Comparison of ENCODE assay signal across 15 cellular contexts in genomic region chr6:117448011-117448410, GRCh38. TPM values are rescaled to one million over a fixed set of nuclear protein-coding genes. Genes with fewer than 3 reads are reported as not detected.
DNase-seq lines count a peak whose midpoint lies in the region; ATAC-seq and TF ChIP-seq lines count a peak whose summit lies in the region.
"Had no signal": no experiment of that assay in that cellular context is flagged by ENCODE, and none has a peak within 500 bp of the region (broad histone marks: within the 10 kb centered on the region; RNA-seq: fewer than 3 reads in every experiment).

No MANE protein-coding gene starts in this region.

- DNase-seq in A172 (ENCODE audit: low spot score) = peak; percentile 31
- peak; percentile 38 to 79 for DNase-seq in NCI-H526 (lab: John Stamatoyannopoulos, UW)
- peak; percentile 12 for DNase-seq in cerebellar cortex (ENCODE audit: low spot score)
- DNase-seq in mesothelial cell of epicardium (ENCODE audit: low spot score in 2 of 2, unreplicated experiment in 2 of 2) = no peak
- DNase-seq in MG63 = no peak
- DNase-seq in body of pancreas = no peak
- DNase-seq in CD8-positive, alpha-beta T cell = no peak
- no peak for DNase-seq in stimulated activated naive CD8-positive, alpha-beta T cell treated with anti-CD3 and anti-CD28 coated beads, Interleukin-15, amount 100 ng/mL, for 72 hours
- DNase-seq: naive B cell; NCI-H1092 treated with DMSO at 0.1 percent for 48 hours; stimulated activated CD4-positive, alpha-beta T cell treated with anti-CD3 and anti-CD28 coated beads, Interleukin-2, amount 100 ng/mL, for 48 hours; transverse colon had no signal

- TF ChIP-seq POLR2A in body of pancreas (IDR thresholded peaks at IDR 0.05) = no peak

- WGBS in body of pancreas, 2 donors = 49 to 50% methylated on average over 5 of the region's 5 CpGs

- CTCF ChIA-PET in CD8-positive, alpha-beta T cell (lab: Charles Lee) = interaction anchor here (6.5 kb wide), 1 partner anchor 158 kb away, joined by 105 read pairs; no protein-coding TSS in a partner anchor

- intact Hi-C loops in body of pancreas (cut with DNase I) = no loop called here
- intact Hi-C loops in CD8-positive, alpha-beta T cell (cut with DNase I, micrococcal nuclease) = loop anchor here in 1 of 2 experiments (10.0 kb wide), 1 partner anchor 103 kb away; no protein-coding TSS in a partner anchor

- TF ChIP-seq CTCF in mesothelial cell of epicardium (IDR thresholded peaks at IDR 0.05; ENCODE audit: unreplicated experiment) (no peak), body of pancreas (IDR thresholded peaks at IDR 0.05) (no peak)
- TF ChIP-seq CTCF in CD8-positive, alpha-beta T cell (IDR thresholded peaks at IDR 0.05) = no peak

- no peaks in the 10 kb centered on the region for H3K36me3 ChIP-seq in MG63
- H3K36me3 ChIP-seq in body of pancreas (replicated peaks in 1 of 2; ENCODE audit: insufficient read depth in 1 of 2, low read depth in 2 of 2) = no peaks in the 10 kb centered on the region
- H3K36me3 ChIP-seq in CD8-positive, alpha-beta T cell (ENCODE audit: insufficient read depth, low read length) = no peaks in the 10 kb centered on the region
- H3K36me3 ChIP-seq: right atrium auricular region, transverse colon had no signal

- no peaks in the 10 kb centered on the region for H3K9me3 Mint-ChIP-seq in mesothelial cell of epicardium
- no peaks in the 10 kb centered on the region for H3K9me3 Mint-ChIP-seq in CD8-positive, alpha-beta T cell
- no peaks in the 10 kb centered on the region for H3K9me3 Mint-ChIP-seq in stimulated activated naive CD8-positive, alpha-beta T cell treated with anti-CD3 and anti-CD28 coated beads, Interleukin-15, amount 100 ng/mL, for 72 hours
- H3K9me3 Mint-ChIP-seq: activated naive CD4-positive, alpha-beta T cell treated with anti-CD3 and anti-CD28 coated beads, Interleukin-2, amount 50 U/mL, for 24 hours; central memory CD8-positive, alpha-beta T cell; naive B cell had no signal

- no peaks in the 10 kb centered on the region for H3K27me3 ChIP-seq in MG63
- no peaks in the 10 kb centered on the region for H3K27me3 ChIP-seq in body of pancreas
- H3K27me3 ChIP-seq in CD8-positive, alpha-beta T cell (ENCODE audit: insufficient read depth, low read length) = no peaks in the 10 kb centered on the region
- H3K27me3 ChIP-seq: right atrium auricular region had no signal

- no peak for ATAC-seq in body of pancreas
- no peak for ATAC-seq in CD8-positive, alpha-beta T cell
- ATAC-seq in stimulated activated naive CD8-positive, alpha-beta T cell treated with anti-CD3 and anti-CD28 coated beads, Interleukin-15, amount 100 ng/mL, for 72 hours = no peak

- H3K36me3 Mint-ChIP-seq in mesothelial cell of epicardium = no peaks in the 10 kb centered on the region
- no peaks in the 10 kb centered on the region for H3K36me3 Mint-ChIP-seq in CD8-positive, alpha-beta T cell
- H3K36me3 Mint-ChIP-seq: activated naive CD4-positive, alpha-beta T cell treated with anti-CD3 and anti-CD28 coated beads, Interleukin-2, amount 50 U/mL, for 24 hours; naive B cell had no signal

- no peaks in the 10 kb centered on the region for H3K9me3 ChIP-seq in MG63
- no peaks in the 10 kb centered on the region for H3K9me3 ChIP-seq in body of pancreas
- no peaks in the 10 kb centered on the region for H3K9me3 ChIP-seq in CD8-positive, alpha-beta T cell (ENCODE audit: low read length)
- H3K9me3 ChIP-seq: right atrium auricular region, transverse colon had no signal

- no peaks in the 10 kb centered on the region for H3K4me1 ChIP-seq in body of pancreas
- no peaks in the 10 kb centered on the region for H3K4me1 ChIP-seq in CD8-positive, alpha-beta T cell (ENCODE audit: insufficient read depth, low read length)
- H3K4me1 ChIP-seq: right atrium auricular region had no signal

- H3K27me3 Mint-ChIP-seq in mesothelial cell of epicardium (ENCODE audit: low read depth) = no peaks in the 10 kb centered on the region
- peaks cover 23% of the 10 kb centered on the region for H3K27me3 Mint-ChIP-seq in CD8-positive, alpha-beta T cell (ENCODE audit: low read depth)
- peaks cover 44% of the 10 kb centered on the region for H3K27me3 Mint-ChIP-seq in stimulated activated naive CD8-positive, alpha-beta T cell treated with anti-CD3 and anti-CD28 coated beads, Interleukin-15, amount 100 ng/mL, for 72 hours

- H3K27ac Mint-ChIP-seq in mesothelial cell of epicardium = peak overlapping the region; percentile 55
- H3K27ac Mint-ChIP-seq in CD8-positive, alpha-beta T cell = no peak overlapping the region
- H3K27ac Mint-ChIP-seq in stimulated activated naive CD8-positive, alpha-beta T cell treated with anti-CD3 and anti-CD28 coated beads, Interleukin-15, amount 100 ng/mL, for 72 hours = no peak overlapping the region
- H3K27ac Mint-ChIP-seq: activated naive CD4-positive, alpha-beta T cell treated with anti-CD3 and anti-CD28 coated beads, Interleukin-2, amount 50 U/mL, for 24 hours; naive B cell had no signal

- no peak overlapping the region for H3K4me3 ChIP-seq in MG63
- H3K4me3 ChIP-seq in body of pancreas = no peak overlapping the region
- H3K4me3 ChIP-seq in CD8-positive, alpha-beta T cell (ENCODE audit: low read depth, low read length) = no peak overlapping the region
- H3K4me3 ChIP-seq: right atrium auricular region, transverse colon had no signal

- no peak overlapping the region for H3K4me3 Mint-ChIP-seq in mesothelial cell of epicardium
- no peak overlapping the region for H3K4me3 Mint-ChIP-seq in CD8-positive, alpha-beta T cell
- H3K4me3 Mint-ChIP-seq in stimulated activated naive CD8-positive, alpha-beta T cell treated with anti-CD3 and anti-CD28 coated beads, Interleukin-15, amount 100 ng/mL, for 72 hours = no peak overlapping the region
- H3K4me3 Mint-ChIP-seq: activated naive CD4-positive, alpha-beta T cell treated with anti-CD3 and anti-CD28 coated beads, Interleukin-2, amount 50 U/mL, for 24 hours; central memory CD8-positive, alpha-beta T cell; naive B cell had no signal

- H3K4me1 Mint-ChIP-seq in mesothelial cell of epicardium = peaks cover 35% of the 10 kb centered on the region
- no peaks in the 10 kb centered on the region for H3K4me1 Mint-ChIP-seq in CD8-positive, alpha-beta T cell (ENCODE audit: low read depth)
- no peaks in the 10 kb centered on the region for H3K4me1 Mint-ChIP-seq in stimulated activated naive CD8-positive, alpha-beta T cell treated with anti-CD3 and anti-CD28 coated beads, Interleukin-15, amount 100 ng/mL, for 72 hours
- H3K4me1 Mint-ChIP-seq: activated naive CD4-positive, alpha-beta T cell treated with anti-CD3 and anti-CD28 coated beads, Interleukin-2, amount 50 U/mL, for 24 hours; central memory CD8-positive, alpha-beta T cell; naive B cell had no signal

- no peak overlapping the region for H3K27ac ChIP-seq in body of pancreas
- no peak overlapping the region for H3K27ac ChIP-seq in CD8-positive, alpha-beta T cell (ENCODE audit: low read depth, low read length)
- H3K27ac ChIP-seq: right atrium auricular region, transverse colon had no signal

- POLR2A ChIA-PET in CD8-positive, alpha-beta T cell (lab: Charles Lee) = no interaction called here

RNA-seq across cellular contexts. Expression of gene ROS1, which starts 22.3 kb away (rescaled TPM):
- total RNA-seq in A172 (2014; rRNA removed; shearing (Covaris generic)) = 0.31 and 0.47 TPM in 2 replicates
- total RNA-seq in mesothelial cell of epicardium (not detected in 3 replicates), body of pancreas (not detected)
- 0.43 and 0.76 TPM in 2 replicates for total RNA-seq in MG63 (2014; rRNA removed; shearing (Covaris generic); ENCODE audit: low replicate concordance)
- not detected for total RNA-seq in CD8-positive, alpha-beta T cell
- total RNA-seq: right atrium auricular region had no signal

RNA-seq across cellular contexts. Expression of gene DCBLD1, which starts 34.5 kb away (rescaled TPM):
- total RNA-seq in A172 (2014; rRNA removed; shearing (Covaris generic)) = 29.6 and 71.1 TPM in 2 replicates
- total RNA-seq in mesothelial cell of epicardium = 30.1 to 34.5 TPM (median 30.8 TPM) in 3 replicates
- 20.9 and 34.8 TPM in 2 replicates for total RNA-seq in MG63 (2014; rRNA removed; shearing (Covaris generic); ENCODE audit: low replicate concordance)
- 10 to 100 TPM; 10.6 to 11.5 TPM for total RNA-seq in body of pancreas
- total RNA-seq in CD8-positive, alpha-beta T cell = 1 to 10 TPM; 2.0 to 2.1 TPM

Comparison
In these comparisons a context has a peak if more than half of its experiments do, and no peak if none do; other contexts are left out.
1. DNase-seq: peak in A172 (single experiment), NCI-H526 (2 of 2) and cerebellar cortex (single experiment); none in mesothelial cell of epicardium (0 of 2), MG63 (single experiment), body of pancreas (0 of 4), CD8-positive, alpha-beta T cell (0 of 7) and stimulated activated naive CD8-positive, alpha-beta T cell treated with anti-CD3 and anti-CD28 coated beads, Interleukin-15, amount 100 ng/mL, for 72 hours (0 of 2).